1 cellular context compared by ENCODE assay signal in genomic region chr6:7138921-7139358, GRCh38.
TF ChIP-seq lines count a peak whose summit lies in the region.

No MANE protein-coding gene starts in this region.

TF ChIP-seq in HepG2, 621 proteins besides CTCF, POLR2A, EP300 and RAD21 (continued from another document and continues in another):
- TF ChIP-seq ZBTB39 (CRISPR knock-in tag; IDR thresholded peaks at IDR 0.05): no peak
- no peak for TF ChIP-seq ZNF512B (CRISPR knock-in tag; IDR thresholded peaks at IDR 0.05; ENCODE audit: borderline replicate concordance)
- no peak for TF ChIP-seq MXD4 (CRISPR knock-in tag; IDR thresholded peaks at IDR 0.05)
- TF ChIP-seq, protein P1, sequence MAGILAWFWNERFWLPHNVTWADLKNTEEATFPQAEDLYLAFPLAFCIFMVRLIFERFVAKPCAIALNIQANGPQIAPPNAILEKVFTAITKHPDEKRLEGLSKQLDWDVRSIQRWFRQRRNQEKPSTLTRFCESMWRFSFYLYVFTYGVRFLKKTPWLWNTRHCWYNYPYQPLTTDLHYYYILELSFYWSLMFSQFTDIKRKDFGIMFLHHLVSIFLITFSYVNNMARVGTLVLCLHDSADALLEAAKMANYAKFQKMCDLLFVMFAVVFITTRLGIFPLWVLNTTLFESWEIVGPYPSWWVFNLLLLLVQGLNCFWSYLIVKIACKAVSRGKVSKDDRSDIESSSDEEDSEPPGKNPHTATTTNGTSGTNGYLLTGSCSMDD (CRISPR knock-in tag; IDR thresholded peaks at IDR 0.05): no peak
- TF ChIP-seq MYC (CRISPR knock-in tag; IDR thresholded peaks at IDR 0.05; ENCODE audit: borderline replicate concordance): no peak
- no peak for TF ChIP-seq ZNF251 (CRISPR knock-in tag; IDR thresholded peaks at IDR 0.05)
- TF ChIP-seq NR2F1 (CRISPR knock-in tag; IDR thresholded peaks at IDR 0.05): peak; percentile 26 to 58; a peak in 2 of 4 replicates
- no peak for TF ChIP-seq TP53 (CRISPR knock-in tag; conservative IDR thresholded peaks at IDR 0.05)
- no peak for TF ChIP-seq HBP1 (CRISPR knock-in tag; IDR thresholded peaks at IDR 0.05; ENCODE audit: low read depth)
- no peak for TF ChIP-seq SKIL (CRISPR knock-in tag; IDR thresholded peaks at IDR 0.05; ENCODE audit: borderline replicate concordance)
- TF ChIP-seq ONECUT2 (CRISPR knock-in tag; IDR thresholded peaks at IDR 0.05): no peak
- TF ChIP-seq ZNF281 (CRISPR knock-in tag; IDR thresholded peaks at IDR 0.05; ENCODE audit: borderline replicate concordance): peak; percentile 95
- TF ChIP-seq, protein P2, sequence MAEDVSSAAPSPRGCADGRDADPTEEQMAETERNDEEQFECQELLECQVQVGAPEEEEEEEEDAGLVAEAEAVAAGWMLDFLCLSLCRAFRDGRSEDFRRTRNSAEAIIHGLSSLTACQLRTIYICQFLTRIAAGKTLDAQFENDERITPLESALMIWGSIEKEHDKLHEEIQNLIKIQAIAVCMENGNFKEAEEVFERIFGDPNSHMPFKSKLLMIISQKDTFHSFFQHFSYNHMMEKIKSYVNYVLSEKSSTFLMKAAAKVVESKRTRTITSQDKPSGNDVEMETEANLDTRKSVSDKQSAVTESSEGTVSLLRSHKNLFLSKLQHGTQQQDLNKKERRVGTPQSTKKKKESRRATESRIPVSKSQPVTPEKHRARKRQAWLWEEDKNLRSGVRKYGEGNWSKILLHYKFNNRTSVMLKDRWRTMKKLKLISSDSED (CRISPR knock-in tag; IDR thresholded peaks at IDR 0.05): no peak
- no peak for TF ChIP-seq ZNF629 (CRISPR knock-in tag; conservative IDR thresholded peaks at IDR 0.05)
- TF ChIP-seq, protein P3, sequence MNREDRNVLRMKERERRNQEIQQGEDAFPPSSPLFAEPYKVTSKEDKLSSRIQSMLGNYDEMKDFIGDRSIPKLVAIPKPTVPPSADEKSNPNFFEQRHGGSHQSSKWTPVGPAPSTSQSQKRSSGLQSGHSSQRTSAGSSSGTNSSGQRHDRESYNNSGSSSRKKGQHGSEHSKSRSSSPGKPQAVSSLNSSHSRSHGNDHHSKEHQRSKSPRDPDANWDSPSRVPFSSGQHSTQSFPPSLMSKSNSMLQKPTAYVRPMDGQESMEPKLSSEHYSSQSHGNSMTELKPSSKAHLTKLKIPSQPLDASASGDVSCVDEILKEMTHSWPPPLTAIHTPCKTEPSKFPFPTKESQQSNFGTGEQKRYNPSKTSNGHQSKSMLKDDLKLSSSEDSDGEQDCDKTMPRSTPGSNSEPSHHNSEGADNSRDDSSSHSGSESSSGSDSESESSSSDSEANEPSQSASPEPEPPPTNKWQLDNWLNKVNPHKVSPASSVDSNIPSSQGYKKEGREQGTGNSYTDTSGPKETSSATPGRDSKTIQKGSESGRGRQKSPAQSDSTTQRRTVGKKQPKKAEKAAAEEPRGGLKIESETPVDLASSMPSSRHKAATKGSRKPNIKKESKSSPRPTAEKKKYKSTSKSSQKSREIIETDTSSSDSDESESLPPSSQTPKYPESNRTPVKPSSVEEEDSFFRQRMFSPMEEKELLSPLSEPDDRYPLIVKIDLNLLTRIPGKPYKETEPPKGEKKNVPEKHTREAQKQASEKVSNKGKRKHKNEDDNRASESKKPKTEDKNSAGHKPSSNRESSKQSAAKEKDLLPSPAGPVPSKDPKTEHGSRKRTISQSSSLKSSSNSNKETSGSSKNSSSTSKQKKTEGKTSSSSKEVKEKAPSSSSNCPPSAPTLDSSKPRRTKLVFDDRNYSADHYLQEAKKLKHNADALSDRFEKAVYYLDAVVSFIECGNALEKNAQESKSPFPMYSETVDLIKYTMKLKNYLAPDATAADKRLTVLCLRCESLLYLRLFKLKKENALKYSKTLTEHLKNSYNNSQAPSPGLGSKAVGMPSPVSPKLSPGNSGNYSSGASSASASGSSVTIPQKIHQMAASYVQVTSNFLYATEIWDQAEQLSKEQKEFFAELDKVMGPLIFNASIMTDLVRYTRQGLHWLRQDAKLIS (CRISPR knock-in tag; IDR thresholded peaks at IDR 0.05): no peak
- no peak for TF ChIP-seq SNAPC2 (CRISPR knock-in tag; IDR thresholded peaks at IDR 0.05)
- TF ChIP-seq ZNF160 (CRISPR knock-in tag; IDR thresholded peaks at IDR 0.05): no peak
- no peak for TF ChIP-seq ATF3 (CRISPR knock-in tag; IDR thresholded peaks at IDR 0.05)
- no peak for TF ChIP-seq MYNN (CRISPR knock-in tag; IDR thresholded peaks at IDR 0.05; ENCODE audit: low read depth)
- no peak for TF ChIP-seq ATAD3A (CRISPR knock-in tag; IDR thresholded peaks at IDR 0.05)
- TF ChIP-seq POGK (CRISPR knock-in tag; conservative IDR thresholded peaks at IDR 0.05): 0 out of 2 replicates have a peak, but pooled peaks have one; percentile 62
- TF ChIP-seq ATF7 (IDR thresholded peaks at IDR 0.05): no peak
- TF ChIP-seq ATF7 (CRISPR knock-in tag; IDR thresholded peaks at IDR 0.05): no peak
- TF ChIP-seq ZBTB2 (CRISPR knock-in tag; IDR thresholded peaks at IDR 0.05; ENCODE audit: low read depth): no peak
- TF ChIP-seq ZMYM3 (CRISPR knock-in tag; IDR thresholded peaks at IDR 0.05): peak; percentile 69; the same call in 1 of the 2 replicates
- TF ChIP-seq ZNF614 (CRISPR knock-in tag; IDR thresholded peaks at IDR 0.05; ENCODE audit: borderline replicate concordance): 0 out of 2 replicates have a peak, but pooled peaks have one; percentile 41
- no peak for TF ChIP-seq ZBTB43 (CRISPR knock-in tag; conservative IDR thresholded peaks at IDR 0.05)
- TF ChIP-seq ZNF33A (CRISPR knock-in tag; IDR thresholded peaks at IDR 0.05; ENCODE audit: borderline replicate concordance): no peak
- no peak for TF ChIP-seq ZMAT5 (CRISPR knock-in tag; IDR thresholded peaks at IDR 0.05; ENCODE audit: borderline replicate concordance, low read depth)
